1 cellular context compared by ENCODE assay signal in the genomic region with DNA sequence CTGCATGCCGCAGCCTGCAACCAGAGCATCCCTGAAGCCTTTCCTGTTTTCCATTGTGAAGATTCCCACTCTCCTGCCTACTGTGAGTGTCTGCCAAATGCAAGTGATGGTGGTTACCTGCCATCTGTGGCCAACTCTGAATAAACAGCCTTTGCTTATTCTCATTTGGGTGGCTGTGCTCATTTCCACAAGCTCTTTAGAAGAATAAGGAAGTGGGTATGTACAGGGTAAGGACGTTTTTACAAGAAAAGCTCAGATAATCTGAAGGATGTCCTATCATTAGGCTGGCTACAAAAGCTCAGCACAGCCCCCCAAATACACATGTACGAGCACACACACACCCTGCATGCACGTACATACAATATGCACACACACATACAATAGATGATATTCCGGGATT.
TF ChIP-seq lines count a peak whose summit lies in the region.

No MANE protein-coding gene starts in this region.

TF ChIP-seq in GM12878, 131 proteins besides CTCF, POLR2A, EP300 and RAD21:
- TF ChIP-seq SPI1 (IDR thresholded peaks at IDR 0.05; ENCODE audit: borderline replicate concordance, insufficient read depth, low read depth, low read length) = 0 out of 2 replicates have a peak, but pooled peaks have one; percentile 35
- TF ChIP-seq, protein P1, sequence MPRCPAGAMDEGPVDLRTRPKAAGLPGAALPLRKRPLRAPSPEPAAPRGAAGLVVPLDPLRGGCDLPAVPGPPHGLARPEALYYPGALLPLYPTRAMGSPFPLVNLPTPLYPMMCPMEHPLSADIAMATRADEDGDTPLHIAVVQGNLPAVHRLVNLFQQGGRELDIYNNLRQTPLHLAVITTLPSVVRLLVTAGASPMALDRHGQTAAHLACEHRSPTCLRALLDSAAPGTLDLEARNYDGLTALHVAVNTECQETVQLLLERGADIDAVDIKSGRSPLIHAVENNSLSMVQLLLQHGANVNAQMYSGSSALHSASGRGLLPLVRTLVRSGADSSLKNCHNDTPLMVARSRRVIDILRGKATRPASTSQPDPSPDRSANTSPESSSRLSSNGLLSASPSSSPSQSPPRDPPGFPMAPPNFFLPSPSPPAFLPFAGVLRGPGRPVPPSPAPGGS (IDR thresholded peaks at IDR 0.05; ENCODE audit: borderline replicate concordance, insufficient read depth, low read depth, low read length, poor library complexity, severe bottlenecking) = no peak
